In genomic region chr17:57570740-57571344, GRCh38 we compare ENCODE assay signal across 12 cellular contexts.
A peak's percentile ranks its signal among the peaks of the same experiment; 100 is the strongest.
DNase-seq lines count a peak whose midpoint lies in the region; ATAC-seq and TF ChIP-seq lines count a peak whose summit lies in the region.
"Had no signal": no experiment of that assay in that cellular context is flagged by ENCODE, and none has a peak within 500 bp of the region (broad histone marks: within the 10 kb centered on the region; RNA-seq: fewer than 3 reads in every experiment).

No MANE protein-coding gene starts in this region.

- BruUV-seq in MCF 10A (replicated peaks; lab: Mats Ljungman, UMichigan) = no TSS peak
- no TSS peak for BruUV-seq in mammary epithelial cell (replicated peaks; lab: Mats Ljungman, UMichigan)
- BruUV-seq in PC-3 (replicated peaks; lab: Mats Ljungman, UMichigan) = no TSS peak

- H3K36me3 ChIP-seq in mammary epithelial cell (ENCODE audit: insufficient read depth, low read length) (no peaks in the 10 kb centered on the region), PC-3 (ENCODE audit: low read depth, low read length) (no peaks in the 10 kb centered on the region), heart right ventricle (peaks cover 0 to 6% (median 0%) of the 10 kb centered on the region in 9 donors)
- H3K36me3 ChIP-seq: lower lobe of right lung had no signal

- no peaks in the 10 kb centered on the region for H3K9me2 ChIP-seq in PC-3 (replicated peaks; ENCODE audit: low read length)

- POLR2A ChIA-PET in MCF 10A (lab: Yijun Ruan, JAX) (no interaction called here), PC-3 (lab: Charles Lee; ENCODE audit: unreplicated experiment) (interaction anchor here (0.6 kb wide), 1 partner anchor 157 kb away, joined by 7 read pairs; no protein-coding TSS in a partner anchor)

- no peak overlapping the region for H3K4me3 Mint-ChIP-seq in MCF 10A (ENCODE audit: unreplicated experiment)
- H3K4me3 Mint-ChIP-seq: activated naive CD8-positive, alpha-beta T cell treated with anti-CD3 and anti-CD28 coated beads, Interleukin-2, amount 10 ng/mL, durations not matched to agents 7 days and 5 days had no signal

- H3K9me3 Mint-ChIP-seq in MCF 10A (ENCODE audit: unreplicated experiment) = no peaks in the 10 kb centered on the region
- H3K9me3 Mint-ChIP-seq: activated naive CD8-positive, alpha-beta T cell treated with anti-CD3 and anti-CD28 coated beads, Interleukin-2, amount 10 ng/mL, durations not matched to agents 7 days and 5 days had no signal

- H3K27me3 Mint-ChIP-seq in MCF 10A (ENCODE audit: insufficient read depth, unreplicated experiment) = no peaks in the 10 kb centered on the region
- H3K27me3 Mint-ChIP-seq: activated naive CD8-positive, alpha-beta T cell treated with anti-CD3 and anti-CD28 coated beads, Interleukin-2, amount 10 ng/mL, durations not matched to agents 7 days and 5 days had no signal

- in situ Hi-C loops in mammary epithelial cell (cut with MboI; ENCODE audit: low sequenced_read_pairs in 2 of 2) = no loop called here

- ATAC-seq in PC-3 = no peak
- peak in 6 of 8 donors; percentile 16 to 45 (median 28) for ATAC-seq in heart right ventricle
- ATAC-seq in GM21723 (IDR thresholded peaks at IDR 0.05; ENCODE audit: unreplicated experiment) = no peak
- ATAC-seq: lower lobe of right lung had no signal

- H3K9me3 ChIP-seq in mammary epithelial cell (replicated peaks; ENCODE audit: insufficient read depth, low read length) = no peaks in the 10 kb centered on the region
- no peaks in the 10 kb centered on the region for H3K9me3 ChIP-seq in PC-3 (ENCODE audit: low read length)
- no peaks in the 10 kb centered on the region for H3K9me3 ChIP-seq in heart right ventricle
- H3K9me3 ChIP-seq: lower lobe of right lung had no signal

- H3K27ac ChIP-seq in mammary epithelial cell (ENCODE audit: insufficient read depth, low read depth, low read length) = no peak overlapping the region
- H3K27ac ChIP-seq in PC-3 (ENCODE audit: low read length) = peak overlapping the region; percentile 69
- peak overlapping the region in 6 of 10 donors; percentile 64 to 84 (median 76) for H3K27ac ChIP-seq in heart right ventricle
- H3K27ac ChIP-seq: lower lobe of right lung had no signal

- peak overlapping the region; percentile 19 for H3K27ac Mint-ChIP-seq in MCF 10A (ENCODE audit: low read depth, unreplicated experiment)
- H3K27ac Mint-ChIP-seq: activated naive CD8-positive, alpha-beta T cell treated with anti-CD3 and anti-CD28 coated beads, Interleukin-2, amount 10 ng/mL, durations not matched to agents 7 days and 5 days had no signal

- CTCF ChIA-PET in MCF 10A (lab: Yijun Ruan, JAX) (no interaction called here), mammary epithelial cell (lab: Charles Lee; ENCODE audit: low non-redundant PET) (no interaction called here), PC-3 (lab: Charles Lee) (no interaction called here)

- no peak for TF ChIP-seq CTCF in MCF 10A (IDR thresholded peaks at IDR 0.05; ENCODE audit: unreplicated experiment)
- no peak for TF ChIP-seq CTCF in mammary epithelial cell (conservative IDR thresholded peaks at IDR 0.05 in 1 of 2, IDR thresholded peaks at IDR 0.05 in 1 of 2; ENCODE audit: extremely low read depth in 1 of 2, insufficient read depth in 1 of 2, low read depth in 1 of 2, low read length in 2 of 2)
- TF ChIP-seq CTCF in PC-3 (conservative IDR thresholded peaks at IDR 0.05; ENCODE audit: low read depth, low read length) = no peak
- TF ChIP-seq CTCF in heart right ventricle (IDR thresholded peaks at IDR 0.05) = no peak

- H3K79me2 ChIP-seq in mammary epithelial cell (ENCODE audit: insufficient read depth, low read length) (no peaks in the 10 kb centered on the region), PC-3 (ENCODE audit: low read length) (no peaks in the 10 kb centered on the region)

- H2AFZ ChIP-seq in mammary epithelial cell (ENCODE audit: low read depth, low read length) (no peak overlapping the region), PC-3 (ENCODE audit: low read length) (no peak overlapping the region)

- intact Hi-C loops in MCF 10A (cut with micrococcal nuclease) (no loop called here), mammary epithelial cell (cut with micrococcal nuclease) (no loop called here), PC-3 (cut with micrococcal nuclease) (loop anchor here (5.0 kb wide), 1 partner anchor 314 kb away; the partner anchor contains the start of gene MSI2), heart right ventricle (cut with DNase I) (loop anchor here in 1 of 10 donors (10.0 kb wide), 1 partner anchor 316 kb away; the partner anchor contains the start of gene MSI2)

- H3K4me1 ChIP-seq in mammary epithelial cell (ENCODE audit: insufficient read depth, low read length) = peaks cover 6% of the 10 kb centered on the region
- H3K4me1 ChIP-seq in PC-3 (ENCODE audit: insufficient read depth, low read length) = peaks cover 25% of the 10 kb centered on the region
- H3K4me1 ChIP-seq in heart right ventricle = peaks cover 3 to 62% (median 35%) of the 10 kb centered on the region in 9 donors
- H3K4me1 ChIP-seq: lower lobe of right lung had no signal

- H3K4me3 ChIP-seq in mammary epithelial cell (replicated peaks in 1 of 3; ENCODE audit: insufficient read depth in 1 of 3, low read depth in 2 of 3, low read length in 3 of 3) = no peak overlapping the region
- H3K4me3 ChIP-seq in PC-3 (ENCODE audit: low read length) = no peak overlapping the region
- no peak overlapping the region for H3K4me3 ChIP-seq in heart right ventricle
- H3K4me3 ChIP-seq: lower lobe of right lung had no signal

- peaks cover 14% of the 10 kb centered on the region for H3K4me1 Mint-ChIP-seq in MCF 10A (ENCODE audit: insufficient read depth, unreplicated experiment)

- H4K20me1 ChIP-seq in mammary epithelial cell (ENCODE audit: insufficient read depth, low read length) = no peaks in the 10 kb centered on the region
- no peaks in the 10 kb centered on the region for H4K20me1 ChIP-seq in PC-3 (ENCODE audit: low read length)

- H3K4me2 ChIP-seq in mammary epithelial cell (ENCODE audit: insufficient read depth, low read depth, low read length) = no peak overlapping the region
- peak overlapping the region; percentile 12 for H3K4me2 ChIP-seq in PC-3 (ENCODE audit: low read length)

- WGBS in mammary epithelial cell (ENCODE audit: low coverage, missing lambda C conversion rate) = 56% methylated on average over 8 of the region's 9 CpGs
- 56 to 58% methylated on average over 9 of the region's 9 CpGs for WGBS in heart right ventricle, 2 donors

- H3K27me3 ChIP-seq in mammary epithelial cell (ENCODE audit: insufficient read depth, low read length) (no peaks in the 10 kb centered on the region), PC-3 (ENCODE audit: low read length) (no peaks in the 10 kb centered on the region), heart right ventricle (no peaks in the 10 kb centered on the region)

- dilution Hi-C loops in mammary epithelial cell (cut with HindIII; ENCODE audit: low sequenced_read_pairs) = no loop called here

- no peak for DNase-seq in MCF 10A (ENCODE audit: unreplicated experiment)
- DNase-seq in mammary epithelial cell = no peak
- DNase-seq in PC-3 = no peak
- DNase-seq in heart right ventricle = no peak
- no peak for DNase-seq in NAMALWA (ENCODE audit: low spot score)
- DNase-seq in DMS53 treated with DMSO at 0.1 percent for 48 hours (lab: John Stamatoyannopoulos, UW; ENCODE audit: unreplicated experiment) = no peak
- DNase-seq in NOMO-1 treated with DMSO at 0.1 percent for 48 hours (lab: John Stamatoyannopoulos, UW; ENCODE audit: unreplicated experiment) = no peak
- DNase-seq: activated naive CD8-positive, alpha-beta T cell treated with anti-CD3 and anti-CD28 coated beads, Interleukin-2, amount 10 ng/mL, durations not matched to agents 7 days and 5 days; H7; lower lobe of right lung; NCI-H1694 had no signal

- H3F3A ChIP-seq in PC-3 (ENCODE audit: low read length, unreplicated experiment) = no peaks in the 10 kb centered on the region

- H3K36me3 Mint-ChIP-seq in MCF 10A (ENCODE audit: insufficient read depth, unreplicated experiment) = peaks cover 4% of the 10 kb centered on the region
- H3K36me3 Mint-ChIP-seq: activated naive CD8-positive, alpha-beta T cell treated with anti-CD3 and anti-CD28 coated beads, Interleukin-2, amount 10 ng/mL, durations not matched to agents 7 days and 5 days had no signal

- no peak overlapping the region for H3K9ac ChIP-seq in mammary epithelial cell (ENCODE audit: insufficient read depth, low read length)
- H3K9ac ChIP-seq in PC-3 (ENCODE audit: low read length) = peak overlapping the region; percentile 43; the same call in 1 of the 2 replicates

Comparison
In these comparisons a context has a peak if more than half of its experiments do, and no peak if none do; other contexts are left out.
1. ATAC-seq: peak in heart right ventricle (6 of 8); none in PC-3 (single experiment) and GM21723 (single experiment).